ENCODE assay signal across 12 cellular contexts in the genomic region with DNA sequence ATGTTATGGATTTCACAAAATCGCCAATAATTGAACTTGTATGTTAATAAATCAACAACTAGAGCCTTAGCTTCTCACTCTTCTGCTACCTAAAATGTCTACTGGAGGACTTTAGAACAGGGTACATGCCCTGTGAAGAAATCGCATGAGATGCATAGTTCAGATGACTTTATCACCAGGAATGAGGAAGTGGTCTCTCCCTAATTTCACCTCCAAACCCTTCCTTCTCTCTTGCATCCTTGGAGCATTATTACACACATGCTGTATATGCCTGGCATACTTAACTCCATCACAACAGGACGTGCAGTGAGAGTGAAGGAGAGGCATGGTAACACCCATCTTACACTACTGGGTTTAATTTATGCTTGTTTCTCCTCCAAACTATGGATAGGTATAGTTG. TPM values are rescaled to one million over a fixed set of nuclear protein-coding genes. Genes with fewer than 3 reads are reported as not detected.
DNase-seq lines count a peak whose midpoint lies in the region; ATAC-seq and TF ChIP-seq lines count a peak whose summit lies in the region.
"Had no signal": no experiment of that assay in that cellular context is flagged by ENCODE, and none has a peak within 500 bp of the region (broad histone marks: within the 10 kb centered on the region; RNA-seq: fewer than 3 reads in every experiment).

No MANE protein-coding gene starts in this region.

- TF ChIP-seq CTCF in liver (IDR thresholded peaks at IDR 0.05; ENCODE audit: low read depth, low read length, missing input control) (no peak), gastrocnemius medialis (IDR thresholded peaks at IDR 0.05 in 4 of 5, conservative IDR thresholded peaks at IDR 0.05 in 1 of 5) (no peak)

- H3K9ac ChIP-seq in liver (ENCODE audit: low read depth in 1 of 2, low read length in 2 of 2): no peak overlapping the region
- H3K9ac ChIP-seq: parathyroid adenoma had no signal

- H3K4me3 ChIP-seq in liver (ENCODE audit: low read depth in 1 of 3, low read length in 3 of 3): no peak overlapping the region
- no peak overlapping the region for H3K4me3 ChIP-seq in gastrocnemius medialis

- no peak for TF ChIP-seq RAD21 in liver (IDR thresholded peaks at IDR 0.05)

- no peak for ATAC-seq in gastrocnemius medialis
- ATAC-seq in GM18519 (IDR thresholded peaks at IDR 0.05; ENCODE audit: low FRiP score, unreplicated experiment): no peak

- TF ChIP-seq POLR2A in gastrocnemius medialis (IDR thresholded peaks at IDR 0.05): no peak

- H3K27me3 ChIP-seq in liver (ENCODE audit: control insufficient read depth in 4 of 4, insufficient read depth in 4 of 4, low read length in 3 of 4): no peaks in the 10 kb centered on the region
- H3K27me3 ChIP-seq in gastrocnemius medialis: no peaks in the 10 kb centered on the region

- H3K27ac ChIP-seq in liver (ENCODE audit: low read depth in 1 of 2, low read length in 2 of 2) (no peak overlapping the region), gastrocnemius medialis (peak overlapping the region in 1 of 4 donors; percentile 33)
- H3K27ac ChIP-seq: parathyroid adenoma had no signal

- DNase-seq in AG20443 (ENCODE audit: low spot score): peak; percentile 77
- peak; percentile 93 for DNase-seq in LHCN-M2 (ENCODE audit: low read depth)
- DNase-seq in astrocyte of the hippocampus (ENCODE audit: low read depth, low spot score): peak; percentile 86
- DNase-seq in gastrocnemius medialis: no peak
- no peak for DNase-seq in NCI-H1092 treated with DMSO at 0.1 percent for 48 hours (lab: John Stamatoyannopoulos, UW)
- DNase-seq in NCI-H774 (lab: John Stamatoyannopoulos, UW): no peak
- DNase-seq: amygdala; NCI-H446; stimulated activated CD8-positive, alpha-beta memory T cell treated with anti-CD3 and anti-CD28 coated beads, Interleukin-4, amount 100 ng/mL, for 48 hours had no signal

- intact Hi-C loops in gastrocnemius medialis (cut with DNase I; ENCODE audit: low total_unique reads): no loop called here

- WGBS in liver: 91% methylated on average over 3 of the region's 3 CpGs

- peaks cover 19 to 35% (median 32%) of the 10 kb centered on the region in 4 donors for H3K4me1 ChIP-seq in liver (ENCODE audit: control insufficient read depth in 4 of 4, insufficient read depth in 4 of 4, low read length in 3 of 4)
- H3K4me1 ChIP-seq in gastrocnemius medialis: peaks cover 40 to 48% of the 10 kb centered on the region in 2 donors

- in situ Hi-C loops in gastrocnemius medialis (cut with MboI; ENCODE audit: low sequenced_read_pairs in 4 of 4): no loop called here

- no peaks in the 10 kb centered on the region for H3K9me3 ChIP-seq in liver (ENCODE audit: control insufficient read depth in 4 of 4, low read length in 3 of 4)
- H3K9me3 ChIP-seq in gastrocnemius medialis: no peaks in the 10 kb centered on the region

- H3K36me3 ChIP-seq in liver (ENCODE audit: control insufficient read depth in 4 of 4, insufficient read depth in 3 of 4, low read depth in 1 of 4, low read length in 3 of 4) (peaks cover 3 to 20% (median 13%) of the 10 kb centered on the region in 4 donors), gastrocnemius medialis (peaks cover 0 to 17% of the 10 kb centered on the region in 2 donors)

TF ChIP-seq in liver, 16 proteins besides CTCF, POLR2A, EP300 and RAD21:
- TF ChIP-seq JUND (IDR thresholded peaks at IDR 0.05) (peak in 1 of 2 donors; percentile 23), NR2F2 (IDR thresholded peaks at IDR 0.05) (no peak), RXRA (IDR thresholded peaks at IDR 0.05) (no peak), EGR1 (IDR thresholded peaks at IDR 0.05; ENCODE audit: low read depth in 2 of 2) (no peak), HNF4A (conservative IDR thresholded peaks at IDR 0.05) (peak; percentile 79 to 83), TAF1 (conservative IDR thresholded peaks at IDR 0.05) (no peak), FOXA2 (IDR thresholded peaks at IDR 0.05) (no peak), YY1 (IDR thresholded peaks at IDR 0.05) (no peak)
- TF ChIP-seq, protein P1, sequence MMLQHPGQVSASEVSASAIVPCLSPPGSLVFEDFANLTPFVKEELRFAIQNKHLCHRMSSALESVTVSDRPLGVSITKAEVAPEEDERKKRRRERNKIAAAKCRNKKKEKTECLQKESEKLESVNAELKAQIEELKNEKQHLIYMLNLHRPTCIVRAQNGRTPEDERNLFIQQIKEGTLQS (IDR thresholded peaks at IDR 0.05): no peak
- TF ChIP-seq, protein P2, sequence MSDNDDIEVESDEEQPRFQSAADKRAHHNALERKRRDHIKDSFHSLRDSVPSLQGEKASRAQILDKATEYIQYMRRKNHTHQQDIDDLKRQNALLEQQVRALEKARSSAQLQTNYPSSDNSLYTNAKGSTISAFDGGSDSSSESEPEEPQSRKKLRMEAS (IDR thresholded peaks at IDR 0.05): no peak
TF ChIP-seq in liver: peak in this region for 2.

RNA-seq across cellular contexts. Expression of a gene that starts 27.8 kb away (rescaled TPM):
- total RNA-seq in LHCN-M2 (2014; rRNA removed) (138 and 145 TPM in 2 replicates), liver (10 to 100 TPM; 29.5 to 31.6 TPM), gastrocnemius medialis (100 to 1,000 TPM in 3 of 4 donors, 10 to 100 TPM in 1; 93.2 to 159 (median 124) TPM)
- 127 TPM for polyA plus RNA-seq in LHCN-M2 (2012)
- polyA plus RNA-seq in liver: 10 to 100 TPM; 41.4 to 59.0 TPM

RNA-seq across cellular contexts. Expression of a gene that starts 51.9 kb away (rescaled TPM):
- total RNA-seq in LHCN-M2 (2014; rRNA removed) (not detected in 2 replicates), liver (under 1 TPM in 1 of 2 donors, not detected in 1; under 0.01 TPM), gastrocnemius medialis (not detected)
- 0.07 TPM for polyA plus RNA-seq in LHCN-M2 (2012)
- under 1 TPM in 1 of 2 donors, not detected in 1; 0.02 TPM for polyA plus RNA-seq in liver

Comparison
In these comparisons a context has a peak if more than half of its experiments do, and no peak if none do; other contexts are left out.
1. DNase-seq: peak in AG20443 (single experiment), LHCN-M2 (single experiment) and astrocyte of the hippocampus (single experiment); none in gastrocnemius medialis (0 of 2), NCI-H1092 treated with DMSO at 0.1 percent for 48 hours (single experiment) and NCI-H774 (single experiment).